Comparison of ENCODE assay signal across 14 cellular contexts in genomic region chr9:27407966-27408365, GRCh38.
DNase-seq lines count a peak whose midpoint lies in the region; TF ChIP-seq lines count a peak whose summit lies in the region.
"Had no signal": no experiment of that assay in that cellular context is flagged by ENCODE, and none has a peak within 500 bp of the region (broad histone marks: within the 10 kb centered on the region; RNA-seq: fewer than 3 reads in every experiment).

No MANE protein-coding gene starts in this region.

- H2BK5ac ChIP-seq in neuronal stem cell (ENCODE audit: low read length) = peak overlapping the region; percentile 61

- H3K36me3 ChIP-seq in SK-N-SH (replicated peaks in 1 of 2; ENCODE audit: control insufficient read depth in 1 of 2, insufficient read depth in 2 of 2, low read length in 1 of 2) (no peaks in the 10 kb centered on the region), neuronal stem cell (replicated peaks in 1 of 2; ENCODE audit: control insufficient read depth in 2 of 2, insufficient read depth in 2 of 2, low read length in 2 of 2) (no peaks in the 10 kb centered on the region)

- no peaks in the 10 kb centered on the region for H3K27me3 ChIP-seq in SK-N-SH (ENCODE audit: insufficient read depth)
- no peaks in the 10 kb centered on the region for H3K27me3 ChIP-seq in neuronal stem cell (ENCODE audit: control insufficient read depth in 3 of 3, insufficient read depth in 3 of 3, low read depth in 1 of 3, low read length in 3 of 3)

- no peak overlapping the region for H4K8ac ChIP-seq in neuronal stem cell (ENCODE audit: low read depth, low read length)

- WGBS in SK-N-SH (ENCODE audit: low lambda C conversion rate) = 43% methylated on average over 5 of the region's 5 CpGs
- WGBS in neuronal stem cell (ENCODE audit: extremely low coverage in 2 of 2, insufficient read length in 2 of 2, insufficient replicate concordance in 1 of 2), 2 donors = no CpG with 5 or more reads among the region's 5 CpGs

- TF ChIP-seq CTCF in SK-N-SH (IDR thresholded peaks at IDR 0.05) (no peak), fibroblast of mammary gland (conservative IDR thresholded peaks at IDR 0.05; ENCODE audit: control insufficient read depth, insufficient read depth, low read depth, low read length) (no peak), GM20000 (IDR thresholded peaks at IDR 0.05; ENCODE audit: extremely low read depth, missing control alignments) (no peak), chondrocyte (IDR thresholded peaks at IDR 0.05) (no peak)

- no peak overlapping the region for H2AK5ac ChIP-seq in neuronal stem cell (ENCODE audit: low read depth, low read length)

- H3K79me2 ChIP-seq in SK-N-SH (ENCODE audit: insufficient read depth) = no peaks in the 10 kb centered on the region

- CTCF ChIA-PET in SK-N-SH (lab: Yijun Ruan, JAX) = interaction anchor here (0.7 to 1.5 kb wide), 2 partner anchors 10 to 141 kb away, joined by 3 to 12 read pairs; no protein-coding TSS in a partner anchor

- H3K23ac ChIP-seq in neuronal stem cell (ENCODE audit: low read depth, low read length, poor library complexity) = no peak overlapping the region

- no peak overlapping the region for H3K4me3 ChIP-seq in SK-N-SH (ENCODE audit: low read depth in 2 of 2, low read length in 1 of 2)
- H3K4me3 ChIP-seq in fibroblast of mammary gland (ENCODE audit: control insufficient read depth, low read depth, low read length) = no peak overlapping the region
- H3K4me3 ChIP-seq in neuronal stem cell (ENCODE audit: low read length in 2 of 2) = no peak overlapping the region

- no peak overlapping the region for H3K4me3 Mint-ChIP-seq in chondrocyte (ENCODE audit: unreplicated experiment)
- H3K4me3 Mint-ChIP-seq: activated naive CD4-positive, alpha-beta T cell treated with anti-CD3 and anti-CD28 coated beads, Interleukin-2, amount 50 U/mL, for 24 hours had no signal

- H2AFZ ChIP-seq in SK-N-SH (ENCODE audit: low read depth) (peak overlapping the region; percentile 64), neuronal stem cell (ENCODE audit: low read length) (no peak overlapping the region)

- POLR2A ChIA-PET in SK-N-SH (lab: Yijun Ruan, JAX) = no interaction called here

- no peak overlapping the region for H2BK120ac ChIP-seq in neuronal stem cell (ENCODE audit: low read depth, low read length)

- peaks cover 9% of the 10 kb centered on the region for H3F3A ChIP-seq in SK-N-SH (replicated peaks; ENCODE audit: insufficient read depth)

- H3K9me3 ChIP-seq in SK-N-SH = no peaks in the 10 kb centered on the region
- H3K9me3 ChIP-seq in neuronal stem cell (replicated peaks in 1 of 2; ENCODE audit: control insufficient read depth in 2 of 2, insufficient read depth in 1 of 2, low read depth in 1 of 2, low read length in 2 of 2) = peaks cover 0 to 24% of the 10 kb centered on the region in 2 donors

- H4K20me1 ChIP-seq in SK-N-SH (ENCODE audit: insufficient read depth) = no peaks in the 10 kb centered on the region

- H3K18ac ChIP-seq in neuronal stem cell (ENCODE audit: low read length) = no peak overlapping the region

- H2BK15ac ChIP-seq in neuronal stem cell (ENCODE audit: low read length) = no peak overlapping the region

- TF ChIP-seq EP300 in SK-N-SH (IDR thresholded peaks at IDR 0.05; ENCODE audit: borderline replicate concordance in 1 of 2, low read depth in 1 of 2, low read length in 1 of 2) = no peak

- no peak overlapping the region for H3K27ac Mint-ChIP-seq in chondrocyte (ENCODE audit: unreplicated experiment)
- H3K27ac Mint-ChIP-seq: activated naive CD4-positive, alpha-beta T cell treated with anti-CD3 and anti-CD28 coated beads, Interleukin-2, amount 50 U/mL, for 24 hours had no signal

- no peak overlapping the region for H3K14ac ChIP-seq in neuronal stem cell (ENCODE audit: low read length)

- TF ChIP-seq RAD21 in SK-N-SH (IDR thresholded peaks at IDR 0.05; ENCODE audit: low read length) = no peak

- H3K9ac ChIP-seq in SK-N-SH (no peak overlapping the region), neuronal stem cell (ENCODE audit: low read depth, low read length, poor library complexity) (no peak overlapping the region)

- H3K36me3 Mint-ChIP-seq in chondrocyte (ENCODE audit: low read depth) = peaks cover under 1% of the 10 kb centered on the region

- peak overlapping the region; percentile 26; the same call in 1 of the 2 replicates for H3K4me2 ChIP-seq in SK-N-SH
- no peak overlapping the region for H3K4me2 ChIP-seq in neuronal stem cell (ENCODE audit: insufficient read depth, low read length, poor library complexity, severe bottlenecking)

- H3K79me1 ChIP-seq in neuronal stem cell (ENCODE audit: low read depth, low read length) = peaks cover 4% of the 10 kb centered on the region

- peaks cover 13% of the 10 kb centered on the region for H3K4me1 Mint-ChIP-seq in chondrocyte (ENCODE audit: low read depth)
- H3K4me1 Mint-ChIP-seq: activated naive CD4-positive, alpha-beta T cell treated with anti-CD3 and anti-CD28 coated beads, Interleukin-2, amount 50 U/mL, for 24 hours had no signal

- H3K9me2 ChIP-seq in SK-N-SH = no peaks in the 10 kb centered on the region

- DNase-seq in EH (ENCODE audit: low read depth) (peak; percentile 65), SK-N-SH (no peak), fibroblast of mammary gland (ENCODE audit: low read depth) (peak; percentile 63), neuronal stem cell (ENCODE audit: low spot score) (no peak), GM20000 (ENCODE audit: low spot score) (no peak), COR-L47 (lab: John Stamatoyannopoulos, UW) (no peak), chondrocyte (ENCODE audit: low spot score) (no peak), NCI-H2081 treated with DMSO at 0.1 percent for 48 hours (lab: John Stamatoyannopoulos, UW) (no peak)
- DNase-seq: activated CD8-positive, alpha-beta memory T cell treated with anti-CD3 and anti-CD28 coated beads for 24 hours; C1 segment of cervical spinal cord; effector CD4-positive, alpha-beta T cell; NCI-H2029; T-helper 2 cell had no signal

- H3K4me1 ChIP-seq in SK-N-SH (ENCODE audit: control insufficient read depth in 1 of 2, insufficient read depth in 2 of 2, low read depth in 1 of 2, low read length in 1 of 2) (peaks cover 2 to 4% of the 10 kb centered on the region in 2 experiments; a peak in 1 of 4 replicates), neuronal stem cell (ENCODE audit: control insufficient read depth in 2 of 2, insufficient read depth in 1 of 2, low read depth in 1 of 2, low read length in 2 of 2) (peaks cover 2 to 6% of the 10 kb centered on the region in 2 donors)

- peaks cover 8% of the 10 kb centered on the region for H3K9me3 Mint-ChIP-seq in chondrocyte (ENCODE audit: low read depth)
- H3K9me3 Mint-ChIP-seq: activated naive CD4-positive, alpha-beta T cell treated with anti-CD3 and anti-CD28 coated beads, Interleukin-2, amount 50 U/mL, for 24 hours had no signal

- no peak overlapping the region for H4K91ac ChIP-seq in neuronal stem cell (ENCODE audit: low read depth, low read length, poor library complexity)

- no peak overlapping the region for H3K4ac ChIP-seq in neuronal stem cell (ENCODE audit: low read length)

- no peak overlapping the region for H2BK12ac ChIP-seq in neuronal stem cell (ENCODE audit: low read length)

- H3K27me3 Mint-ChIP-seq in chondrocyte (ENCODE audit: low read depth) = peaks cover 2% of the 10 kb centered on the region

- H3K27ac ChIP-seq in SK-N-SH (ENCODE audit: low read depth in 2 of 2, low read length in 1 of 2) (peak overlapping the region in 1 of 2 experiments; percentile 51; a peak in 2 of 4 replicates), neuronal stem cell (replicated peaks; ENCODE audit: low read length) (no peak overlapping the region)

TF ChIP-seq in SK-N-SH, 30 proteins besides CTCF, POLR2A, EP300 and RAD21 (continues in another document):
- TF ChIP-seq MXI1 (IDR thresholded peaks at IDR 0.05; ENCODE audit: low read depth, low read length) = no peak
- TF ChIP-seq SIN3A (IDR thresholded peaks at IDR 0.05; ENCODE audit: borderline replicate concordance, low read depth, low read length) = no peak
- TF ChIP-seq NFIC (IDR thresholded peaks at IDR 0.05; ENCODE audit: borderline replicate concordance) = no peak
- no peak for TF ChIP-seq POLR2AphosphoS5 (IDR thresholded peaks at IDR 0.05; ENCODE audit: low read depth, low read length)
- no peak for TF ChIP-seq RFX5 (IDR thresholded peaks at IDR 0.05; ENCODE audit: low read length)
- no peak for TF ChIP-seq RXRA (IDR thresholded peaks at IDR 0.05; ENCODE audit: borderline replicate concordance, low read depth)
- TF ChIP-seq ELF1 (IDR thresholded peaks at IDR 0.05) = no peak
- TF ChIP-seq TCF12 (IDR thresholded peaks at IDR 0.05) = 0 out of 2 replicates have a peak, but pooled peaks have one; percentile 19
- TF ChIP-seq NRF1 (IDR thresholded peaks at IDR 0.05; ENCODE audit: low read depth, low read length) = no peak
- no peak for TF ChIP-seq USF2 (IDR thresholded peaks at IDR 0.05; ENCODE audit: borderline replicate concordance, low read depth, low read length)
- TF ChIP-seq RCOR1 (IDR thresholded peaks at IDR 0.05; ENCODE audit: low read length) = no peak
- TF ChIP-seq, protein P1, sequence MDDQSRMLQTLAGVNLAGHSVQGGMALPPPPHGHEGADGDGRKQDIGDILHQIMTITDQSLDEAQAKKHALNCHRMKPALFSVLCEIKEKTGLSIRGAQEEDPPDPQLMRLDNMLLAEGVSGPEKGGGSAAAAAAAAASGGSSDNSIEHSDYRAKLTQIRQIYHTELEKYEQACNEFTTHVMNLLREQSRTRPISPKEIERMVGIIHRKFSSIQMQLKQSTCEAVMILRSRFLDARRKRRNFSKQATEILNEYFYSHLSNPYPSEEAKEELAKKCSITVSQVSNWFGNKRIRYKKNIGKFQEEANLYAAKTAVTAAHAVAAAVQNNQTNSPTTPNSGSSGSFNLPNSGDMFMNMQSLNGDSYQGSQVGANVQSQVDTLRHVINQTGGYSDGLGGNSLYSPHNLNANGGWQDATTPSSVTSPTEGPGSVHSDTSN (IDR thresholded peaks at IDR 0.05) = no peak
- TF ChIP-seq, protein P2, sequence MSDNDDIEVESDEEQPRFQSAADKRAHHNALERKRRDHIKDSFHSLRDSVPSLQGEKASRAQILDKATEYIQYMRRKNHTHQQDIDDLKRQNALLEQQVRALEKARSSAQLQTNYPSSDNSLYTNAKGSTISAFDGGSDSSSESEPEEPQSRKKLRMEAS (IDR thresholded peaks at IDR 0.05; ENCODE audit: low read depth) = peak; percentile 59; the same call in 1 of the 2 replicates

Comparison
In these comparisons a context has a peak if more than half of its experiments do, and no peak if none do; other contexts are left out.
1. DNase-seq: peak in EH (single experiment) and fibroblast of mammary gland (single experiment); none in SK-N-SH (single experiment), neuronal stem cell (single experiment), GM20000 (single experiment), COR-L47 (single experiment), chondrocyte (single experiment) and NCI-H2081 treated with DMSO at 0.1 percent for 48 hours (single experiment).